ENCODE assay signal across 8 cellular contexts in genomic region chr11:67428052-67429001, GRCh38. TPM values are rescaled to one million over a fixed set of nuclear protein-coding genes. Genes with fewer than 3 reads are reported as not detected.
DNase-seq lines count a peak whose midpoint lies in the region; ATAC-seq and TF ChIP-seq lines count a peak whose summit lies in the region.

TSS of gene RPS6KB2 (plus strand) at chr11:67428494. CDS start at chr11:67428546, 52 bp downstream.

- H3K4me3 ChIP-seq in lung = peak within 1 kb of the TSS; percentile 89

- H3K27ac Mint-ChIP-seq in CD4-positive, alpha-beta T cell = peak within 1 kb of the TSS; percentile 96

- no peaks in the 10 kb centered on the region for H3K9me3 Mint-ChIP-seq in CD4-positive, alpha-beta T cell

- CTCF ChIA-PET in CD4-positive, alpha-beta T cell (lab: Charles Lee) = interaction anchor here (1.5 kb wide), 1 partner anchor 46 kb away, joined by 5 read pairs; no protein-coding TSS in a partner anchor

- DNase-seq in CD4-positive, alpha-beta T cell = peak; percentile 96 to 100 (median 99)
- DNase-seq in HS-5 (ENCODE audit: low read depth) (peak; percentile 90), lung (ENCODE audit: low spot score) (peak; percentile 99)
- peak; percentile 95 for DNase-seq in NK-92 treated with Interleukin-12 subunit alpha and Interleukin-12 subunit beta, amount 100 ng/mL, for 24 hours (lab: John Stamatoyannopoulos, UW)
- peak; percentile 100 for DNase-seq in activated CD8-positive, alpha-beta memory T cell treated with anti-CD3 and anti-CD28 coated beads for 24 hours
- DNase-seq in effector CD8-positive, alpha-beta T cell (lab: John Stamatoyannopoulos, UW) = peak; percentile 99
- DNase-seq in stimulated activated CD4-positive, alpha-beta T cell treated with anti-CD3 and anti-CD28 coated beads, TNF-alpha, amount 100 ng/mL, for 4 hours (ENCODE audit: low read depth in 3 of 3) = peak; percentile 97 to 99 (median 98)

- POLR2A ChIA-PET in CD4-positive, alpha-beta T cell (lab: Charles Lee) = interaction anchor here (0.6 to 17.7 kb wide), 13 partner anchors 9 to 1930 kb away, joined by 3 to 411 read pairs (median 7); partner anchors contain the start of genes AIP, CARNS1, CORO1B and MALAT1

- H3K27me3 ChIP-seq in CD4-positive, alpha-beta T cell (ENCODE audit: control insufficient read depth, insufficient read depth, low read length) = no peaks in the 10 kb centered on the region
- H3K27me3 ChIP-seq in lung (ENCODE audit: control insufficient read depth, insufficient read depth) = no peaks in the 10 kb centered on the region

- peaks cover 34% of the 10 kb centered on the region for H3K4me1 Mint-ChIP-seq in CD4-positive, alpha-beta T cell (ENCODE audit: low read depth)

- WGBS in lung, 2 donors = 0% methylated on average over 68 of the region's 68 CpGs

- H3K36me3 Mint-ChIP-seq in CD4-positive, alpha-beta T cell (ENCODE audit: low read depth) = peaks cover 42% of the 10 kb centered on the region

- H3K36me3 ChIP-seq in lung (ENCODE audit: control insufficient read depth in 2 of 2, insufficient read depth in 2 of 2, low read length in 2 of 2) = peaks cover 0 to 22% of the 10 kb centered on the region in 2 donors

- no peak for TF ChIP-seq CTCF in CD4-positive, alpha-beta T cell (IDR thresholded peaks at IDR 0.05)
- no peak for TF ChIP-seq CTCF in lung (IDR thresholded peaks at IDR 0.05; ENCODE audit: control extremely low read depth, extremely low read depth)

- peak within 1 kb of the TSS; percentile 86 for H3K27ac ChIP-seq in CD4-positive, alpha-beta T cell (ENCODE audit: low read depth, low read length)
- peak within 1 kb of the TSS; percentile 80 to 95 for H3K27ac ChIP-seq in lung (ENCODE audit: low read depth in 1 of 2, low read length in 1 of 2)

- peaks cover 0 to 10% of the 10 kb centered on the region in 2 donors for H3K4me1 ChIP-seq in lung (ENCODE audit: control insufficient read depth in 2 of 2, insufficient read depth in 2 of 2, low read length in 2 of 2)

- H3K27me3 Mint-ChIP-seq in CD4-positive, alpha-beta T cell = no peaks in the 10 kb centered on the region

- no peaks in the 10 kb centered on the region for H3K9me3 ChIP-seq in CD4-positive, alpha-beta T cell (ENCODE audit: control insufficient read depth, low read length)
- no peaks in the 10 kb centered on the region for H3K9me3 ChIP-seq in lung (ENCODE audit: control insufficient read depth in 2 of 2, insufficient read depth in 1 of 2, low read length in 1 of 2)

- peak; percentile 84 for ATAC-seq in CD4-positive, alpha-beta T cell (ENCODE audit: poor library complexity)
- ATAC-seq in GM19463 (IDR thresholded peaks at IDR 0.05; ENCODE audit: unreplicated experiment) (peak; percentile 81), lung (ENCODE audit: insufficient read depth, low FRiP score) (peak; percentile 93)

- H3K4me3 Mint-ChIP-seq in CD4-positive, alpha-beta T cell = peak within 1 kb of the TSS; percentile 98

- intact Hi-C loops in CD4-positive, alpha-beta T cell (cut with DNase I, micrococcal nuclease) = loop anchor here (1.0 to 2.0 kb wide), 5 partner anchors 28 to 78 kb away; partner anchors contain the start of genes PPP1CA (in 1 of the 2), RAD9A (in 1 of the 2) and TMEM134 (in 1 of the 2)

RNA-seq across cellular contexts. Expression of gene RPS6KB2, which starts in this region (rescaled TPM):
- total RNA-seq in CD4-positive, alpha-beta T cell = 10 to 100 TPM; 69.3 to 72.0 TPM
- 10 to 100 TPM; 26.3 to 56.8 TPM for total RNA-seq in lung
- 10 to 100 TPM; 55.7 to 69.5 TPM for polyA plus RNA-seq in lung

Comparison
In these comparisons a context has a peak if more than half of its experiments do, and no peak if none do; other contexts are left out.
1. Peak in every context shown above with its lines: DNase-seq, ATAC-seq, H3K4me3 ChIP-seq and H3K27ac ChIP-seq.